Comparison of ENCODE assay signal across 10 cellular contexts in genomic region chr7:100176096-100176835, GRCh38. TPM values are rescaled to one million over a fixed set of nuclear protein-coding genes. Genes with fewer than 3 reads are reported as not detected.
DNase-seq lines count a peak whose midpoint lies in the region; ATAC-seq and TF ChIP-seq lines count a peak whose summit lies in the region.
"Had no signal": no experiment of that assay in that cellular context is flagged by ENCODE, and none has a peak within 500 bp of the region (broad histone marks: within the 10 kb centered on the region; RNA-seq: fewer than 3 reads in every experiment).

No MANE protein-coding gene starts in this region.

- DNase-seq in activated naive CD4-positive, alpha-beta T cell treated with anti-CD3 and anti-CD28 coated beads for 36 hours, result no peak
- DNase-seq in activated naive CD4-positive, alpha-beta T cell treated with anti-CD3 and anti-CD28 coated beads, Interleukin-2, amount 50 U/mL, for 72 hours (ENCODE audit: low spot score in 2 of 2), result no peak
- DNase-seq in iPS DF 6.9 (ENCODE audit: low read depth, low spot score), result no peak
- DNase-seq in suprapubic skin (ENCODE audit: low spot score in 2 of 2), result peak in 1 of 2 donors; percentile 53
- DNase-seq in stimulated activated CD8-positive, alpha-beta memory T cell treated with anti-CD3 and anti-CD28 coated beads, Interleukin-4, amount 100 ng/mL, for 48 hours, result no peak
- DNase-seq in stimulated activated CD4-positive, alpha-beta T cell treated with anti-CD3 and anti-CD28 coated beads, Interleukin-15, amount 100 ng/mL, for 24 hours, result no peak
- DNase-seq: activated naive CD4-positive, alpha-beta T cell treated with anti-CD3 and anti-CD28 coated beads, Interleukin-2, amount 50 U/mL, for 16 hours; SHP77 had no signal

- H3K27ac Mint-ChIP-seq in activated naive CD4-positive, alpha-beta T cell treated with anti-CD3 and anti-CD28 coated beads for 36 hours, result no peak overlapping the region
- H3K27ac Mint-ChIP-seq in activated naive CD4-positive, alpha-beta T cell treated with anti-CD3 and anti-CD28 coated beads, Interleukin-2, amount 50 U/mL, for 72 hours, result peak overlapping the region in 1 of 2 donors; percentile 75

- no peak for ATAC-seq in activated naive CD4-positive, alpha-beta T cell treated with anti-CD3 and anti-CD28 coated beads, Interleukin-2, amount 50 U/mL, for 72 hours
- ATAC-seq in HG03196 (IDR thresholded peaks at IDR 0.05; ENCODE audit: unreplicated experiment), result no peak

- TF ChIP-seq CTCF in WI38 (IDR thresholded peaks at IDR 0.05; ENCODE audit: low read depth, low read length) (no peak), suprapubic skin (IDR thresholded peaks at IDR 0.05) (no peak)

- CTCF ChIA-PET in activated naive CD4-positive, alpha-beta T cell treated with anti-CD3 and anti-CD28 coated beads for 36 hours (lab: Charles Lee), result interaction anchor here (0.9 to 1.4 kb wide), 3 partner anchors 11 to 46 kb away, joined by 3 read pairs; no protein-coding TSS in a partner anchor

- no peak for TF ChIP-seq POLR2A in suprapubic skin (IDR thresholded peaks at IDR 0.05)

- TF ChIP-seq EP300 in suprapubic skin (IDR thresholded peaks at IDR 0.05), result no peak

- no peaks in the 10 kb centered on the region for H3K9me3 ChIP-seq in iPS DF 6.9 (ENCODE audit: control insufficient read depth, insufficient read depth, low read length)
- no peaks in the 10 kb centered on the region for H3K9me3 ChIP-seq in suprapubic skin

- H3K4me1 Mint-ChIP-seq in activated naive CD4-positive, alpha-beta T cell treated with anti-CD3 and anti-CD28 coated beads for 36 hours (ENCODE audit: low read depth), result peaks cover 34% of the 10 kb centered on the region

- H3K36me3 ChIP-seq in iPS DF 6.9 (ENCODE audit: control insufficient read depth, insufficient read depth, low read length) (peaks cover 5% of the 10 kb centered on the region), suprapubic skin (no peaks in the 10 kb centered on the region)

- WGBS in iPS DF 6.9 (ENCODE audit: insufficient coverage, insufficient read length), result no CpG with 5 or more reads among the region's 9 CpGs
- 69% methylated on average over 9 of the region's 9 CpGs for WGBS in suprapubic skin

- intact Hi-C loops in activated naive CD4-positive, alpha-beta T cell treated with anti-CD3 and anti-CD28 coated beads for 36 hours (cut with micrococcal nuclease), result loop anchor here (2.0 to 5.0 kb wide), 4 partner anchors 36 to 253 kb away; partner anchors contain the start of genes AP4M1, MCM7, MEPCE and ZCWPW1

- H3K36me3 Mint-ChIP-seq in activated naive CD4-positive, alpha-beta T cell treated with anti-CD3 and anti-CD28 coated beads for 36 hours (ENCODE audit: low read depth), result no peaks in the 10 kb centered on the region
- peaks cover 0 to 7% of the 10 kb centered on the region in 2 donors for H3K36me3 Mint-ChIP-seq in activated naive CD4-positive, alpha-beta T cell treated with anti-CD3 and anti-CD28 coated beads, Interleukin-2, amount 50 U/mL, for 72 hours

- H3K27me3 ChIP-seq in iPS DF 6.9 (ENCODE audit: control insufficient read depth, insufficient read depth, low read length), result no peaks in the 10 kb centered on the region
- peaks cover 5% of the 10 kb centered on the region for H3K27me3 ChIP-seq in suprapubic skin

- peak overlapping the region; percentile 80 for H3K4me3 Mint-ChIP-seq in activated naive CD4-positive, alpha-beta T cell treated with anti-CD3 and anti-CD28 coated beads for 36 hours

- H3K4me3 ChIP-seq in WI38 (ENCODE audit: low read depth, low read length) (peak overlapping the region; percentile 86), iPS DF 6.9 (ENCODE audit: low read length) (peak overlapping the region; percentile 74; the same call in 1 of the 2 replicates), suprapubic skin (peak overlapping the region; percentile 60)

- no peaks in the 10 kb centered on the region for H3K27me3 Mint-ChIP-seq in activated naive CD4-positive, alpha-beta T cell treated with anti-CD3 and anti-CD28 coated beads for 36 hours (ENCODE audit: low read depth)

- H3K9me3 Mint-ChIP-seq in activated naive CD4-positive, alpha-beta T cell treated with anti-CD3 and anti-CD28 coated beads for 36 hours, result no peaks in the 10 kb centered on the region
- H3K9me3 Mint-ChIP-seq in activated naive CD4-positive, alpha-beta T cell treated with anti-CD3 and anti-CD28 coated beads, Interleukin-2, amount 50 U/mL, for 72 hours, result peaks cover 0 to 4% of the 10 kb centered on the region in 2 donors

- H3K4me1 ChIP-seq in iPS DF 6.9 (ENCODE audit: control insufficient read depth, insufficient read depth, low read length) (peaks cover 2% of the 10 kb centered on the region), suprapubic skin (peaks cover 26% of the 10 kb centered on the region)

- no peak overlapping the region for H3K27ac ChIP-seq in iPS DF 6.9 (ENCODE audit: low read length)
- H3K27ac ChIP-seq in suprapubic skin, result no peak overlapping the region

RNA-seq across cellular contexts. Expression of gene GPC2, which starts 0.9 kb away (rescaled TPM):
- total RNA-seq in activated naive CD4-positive, alpha-beta T cell treated with anti-CD3 and anti-CD28 coated beads for 36 hours, result 1 to 10 TPM; 7.6 to 9.5 TPM
- total RNA-seq in activated naive CD4-positive, alpha-beta T cell treated with anti-CD3 and anti-CD28 coated beads, Interleukin-2, amount 50 U/mL, for 72 hours, result 10 to 100 TPM in 1 of 2 donors, 1 to 10 TPM in 1; 7.0 to 18.9 TPM
- total RNA-seq in suprapubic skin, result 10 to 100 TPM in 2 of 4 donors, 1 to 10 TPM in 2; 7.3 to 45.4 (median 14.8) TPM

RNA-seq across cellular contexts. Expression of gene STAG3, which starts 1.5 kb away (rescaled TPM):
- 10 to 100 TPM; 38.4 to 41.0 TPM for total RNA-seq in activated naive CD4-positive, alpha-beta T cell treated with anti-CD3 and anti-CD28 coated beads for 36 hours
- total RNA-seq in activated naive CD4-positive, alpha-beta T cell treated with anti-CD3 and anti-CD28 coated beads, Interleukin-2, amount 50 U/mL, for 72 hours, result 10 to 100 TPM; 33.3 to 54.2 TPM
- 1 to 10 TPM in 2 of 4 donors, under 1 TPM in 1, not detected in 1; 0.68 to 2.0 (median 1.9) TPM for total RNA-seq in suprapubic skin

RNA-seq across cellular contexts. Expression of gene GAL3ST4, which starts 7.8 kb away (rescaled TPM):
- total RNA-seq in activated naive CD4-positive, alpha-beta T cell treated with anti-CD3 and anti-CD28 coated beads for 36 hours, result 1 to 10 TPM; 6.2 to 6.5 TPM
- 10 to 100 TPM in 1 of 2 donors, 1 to 10 TPM in 1; 7.7 to 12.5 TPM for total RNA-seq in activated naive CD4-positive, alpha-beta T cell treated with anti-CD3 and anti-CD28 coated beads, Interleukin-2, amount 50 U/mL, for 72 hours
- total RNA-seq in suprapubic skin, result 10 to 100 TPM; 30.0 to 36.9 (median 33.0) TPM

RNA-seq across cellular contexts. Expression of gene TRAPPC14, which starts 17.7 kb away (rescaled TPM):
- 10 to 100 TPM; 21.2 to 21.6 TPM for total RNA-seq in activated naive CD4-positive, alpha-beta T cell treated with anti-CD3 and anti-CD28 coated beads for 36 hours
- 10 to 100 TPM; 17.1 to 32.8 TPM for total RNA-seq in activated naive CD4-positive, alpha-beta T cell treated with anti-CD3 and anti-CD28 coated beads, Interleukin-2, amount 50 U/mL, for 72 hours
- total RNA-seq in suprapubic skin, result 10 to 100 TPM; 19.7 to 69.0 (median 35.8) TPM

RNA-seq across cellular contexts. Expression of gene LAMTOR4, which starts 27.5 kb away (rescaled TPM):
- 100 to 1,000 TPM; 129 to 135 TPM for total RNA-seq in activated naive CD4-positive, alpha-beta T cell treated with anti-CD3 and anti-CD28 coated beads for 36 hours
- 100 to 1,000 TPM; 147 to 153 TPM for total RNA-seq in activated naive CD4-positive, alpha-beta T cell treated with anti-CD3 and anti-CD28 coated beads, Interleukin-2, amount 50 U/mL, for 72 hours
- total RNA-seq in suprapubic skin, result 100 to 1,000 TPM; 346 to 682 (median 537) TPM

Comparison
In these comparisons a context has a peak if more than half of its experiments do, and no peak if none do; other contexts are left out.
1. RNA of gene STAG3, which starts 1.5 kb away (total RNA-seq): 33.3 to 54.2 TPM in activated naive CD4-positive, alpha-beta T cell treated with anti-CD3 and anti-CD28 coated beads, Interleukin-2, amount 50 U/mL, for 72 hours and 38.4 to 41.0 TPM in activated naive CD4-positive, alpha-beta T cell treated with anti-CD3 and anti-CD28 coated beads for 36 hours; 0.68 to 2.0 TPM in suprapubic skin; every median in the first group is over 10 times any median in the second.
2. Peak in every context shown above with its lines, with median percentiles within 50 percentile points of each other: H3K4me3 ChIP-seq.